In genomic region chr7:70775570-70776156, GRCh38 we compare ENCODE assay signal across 10 cellular contexts.
DNase-seq lines count a peak whose midpoint lies in the region; FAIRE-seq and TF ChIP-seq lines count a peak whose summit lies in the region.
"Had no signal": no experiment of that assay in that cellular context is flagged by ENCODE, and none has a peak within 500 bp of the region (broad histone marks: within the 10 kb centered on the region; RNA-seq: fewer than 3 reads in every experiment).

No MANE protein-coding gene starts in this region.

- H3K36me3 ChIP-seq in Karpas-422 (ENCODE audit: insufficient read depth, low read length) (peaks cover 18% of the 10 kb centered on the region; the same call in 1 of the 2 replicates), small intestine (ENCODE audit: control insufficient read depth in 2 of 2, insufficient read depth in 2 of 2, low read length in 2 of 2) (peaks cover 5 to 18% of the 10 kb centered on the region in 2 donors), tibial nerve (peaks cover 0 to 50% (median 0%) of the 10 kb centered on the region in 3 donors)

- no peak overlapping the region for H3K4me3 ChIP-seq in Karpas-422 (ENCODE audit: low read length)
- no peak overlapping the region for H3K4me3 ChIP-seq in small intestine (ENCODE audit: low read depth in 1 of 2, low read length in 2 of 2)
- no peak overlapping the region for H3K4me3 ChIP-seq in tibial nerve

- no peaks in the 10 kb centered on the region for H3K27me3 ChIP-seq in Karpas-422 (ENCODE audit: low read length)
- no peaks in the 10 kb centered on the region for H3K27me3 ChIP-seq in small intestine (ENCODE audit: control insufficient read depth in 2 of 2, insufficient read depth in 2 of 2, low read length in 2 of 2)
- no peaks in the 10 kb centered on the region for H3K27me3 ChIP-seq in tibial nerve

- DNase-seq in NCI-H510A treated with DMSO at 0.1 percent for 48 hours (lab: John Stamatoyannopoulos, UW) = peak; percentile 10
- DNase-seq in NCI-H510A (lab: John Stamatoyannopoulos, UW) = no peak
- DNase-seq in Karpas-422 = peak; percentile 74
- DNase-seq in cerebellar cortex (ENCODE audit: low spot score) = peak; percentile 26
- DNase-seq in small intestine = peak; percentile 8
- DNase-seq in tibial nerve (ENCODE audit: low spot score in 2 of 2) = no peak
- no peak for DNase-seq in GM19238 (ENCODE audit: insufficient read length, low spot score)
- no peak for DNase-seq in activated CD4-positive, alpha-beta T cell treated with anti-CD3 and anti-CD28 coated beads for 1 hour
- DNase-seq: HFFc6, naive B cell had no signal

- TF ChIP-seq EP300 in tibial nerve (IDR thresholded peaks at IDR 0.05) = no peak

- TF ChIP-seq CTCF in tibial nerve (IDR thresholded peaks at IDR 0.05) = no peak

- no peaks in the 10 kb centered on the region for H3K9me3 ChIP-seq in Karpas-422 (ENCODE audit: low read length)
- no peaks in the 10 kb centered on the region for H3K9me3 ChIP-seq in small intestine (ENCODE audit: control insufficient read depth, low read depth)
- H3K9me3 ChIP-seq in tibial nerve = no peaks in the 10 kb centered on the region

- no peak overlapping the region for H2AFZ ChIP-seq in Karpas-422 (ENCODE audit: low read length)

- no peak for FAIRE-seq in small intestine (lab: Jason Lieb, UNC)

- H3K27ac ChIP-seq in Karpas-422 (ENCODE audit: low read length) (no peak overlapping the region), small intestine (ENCODE audit: low read depth in 1 of 2, low read length in 1 of 2) (no peak overlapping the region), tibial nerve (peak overlapping the region in 2 of 4 donors; percentile 65 to 89)

- no peak overlapping the region for H3K9ac ChIP-seq in Karpas-422 (ENCODE audit: low read length)

- WGBS in small intestine, 3 donors = 70 to 82% (median 76%) methylated on average over 4 of the region's 4 CpGs
- WGBS in tibial nerve, 2 donors = 70 to 73% methylated on average over 4 of the region's 4 CpGs

- no peaks in the 10 kb centered on the region for H3K9me2 ChIP-seq in Karpas-422 (replicated peaks; ENCODE audit: insufficient read depth, low read length)

- peaks cover 18% of the 10 kb centered on the region for H3K4me1 ChIP-seq in Karpas-422 (ENCODE audit: low read length)
- H3K4me1 ChIP-seq in small intestine (ENCODE audit: control insufficient read depth in 2 of 2, insufficient read depth in 1 of 2, low read depth in 1 of 2, low read length in 1 of 2) = no peaks in the 10 kb centered on the region
- peaks cover 0 to 44% (median 4%) of the 10 kb centered on the region in 4 donors for H3K4me1 ChIP-seq in tibial nerve

- no peak overlapping the region for H3K4me2 ChIP-seq in Karpas-422 (ENCODE audit: low read depth, low read length, poor library complexity, severe bottlenecking)

- H4K20me1 ChIP-seq in Karpas-422 (ENCODE audit: insufficient read depth, low read depth, low read length) = no peaks in the 10 kb centered on the region

- H3K79me2 ChIP-seq in Karpas-422 (ENCODE audit: low read length) = no peaks in the 10 kb centered on the region

- TF ChIP-seq POLR2A in tibial nerve (IDR thresholded peaks at IDR 0.05) = no peak

Comparison
In these comparisons a context has a peak if more than half of its experiments do, and no peak if none do; other contexts are left out.
1. DNase-seq: peak in NCI-H510A treated with DMSO at 0.1 percent for 48 hours (single experiment), Karpas-422 (single experiment), cerebellar cortex (single experiment) and small intestine (single experiment); none in NCI-H510A (single experiment), tibial nerve (0 of 2), GM19238 (single experiment) and activated CD4-positive, alpha-beta T cell treated with anti-CD3 and anti-CD28 coated beads for 1 hour (single experiment).